ENCODE assay signal across 1 cellular context in the genomic region with DNA sequence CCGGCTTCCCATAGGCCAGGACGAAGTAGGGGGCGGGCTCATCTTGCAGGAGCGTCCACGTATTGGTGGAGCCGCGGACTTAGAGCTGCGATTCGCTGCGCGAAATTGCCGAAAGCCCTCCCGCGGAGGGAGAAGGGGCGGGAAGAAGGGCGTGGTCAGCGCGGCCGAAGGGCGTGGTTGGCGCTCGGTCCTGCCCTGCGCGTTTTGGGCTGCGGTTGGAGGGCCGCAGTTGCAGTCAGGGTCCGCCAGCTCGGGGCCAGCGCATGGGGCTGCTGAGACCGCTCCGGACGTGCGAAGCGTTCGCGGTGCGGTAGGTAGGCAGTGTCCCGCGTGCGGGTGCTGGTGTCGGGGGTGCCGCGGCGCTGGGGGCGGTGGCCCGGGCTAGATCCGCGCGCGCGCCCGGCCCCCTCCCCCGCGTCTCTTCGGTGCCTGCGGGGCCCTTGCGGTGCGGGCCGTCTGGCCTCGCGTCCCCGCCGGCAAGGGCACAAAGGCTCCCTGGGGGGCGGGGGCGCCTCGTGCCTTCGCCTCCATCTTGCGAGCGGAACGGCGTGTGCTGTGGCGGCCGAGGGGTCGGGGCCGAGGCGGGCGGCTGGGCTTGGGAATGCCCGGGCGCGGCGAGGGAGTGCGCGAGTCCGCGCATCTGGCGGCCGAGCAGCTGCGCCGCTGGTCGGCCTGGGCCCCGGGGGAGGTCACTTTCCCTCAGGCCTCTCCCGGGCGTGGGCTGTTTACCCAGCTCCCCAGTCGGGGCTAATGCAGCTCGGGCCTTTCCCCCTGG.
TF ChIP-seq lines count a peak whose summit lies in the region.

A gene with protein sequence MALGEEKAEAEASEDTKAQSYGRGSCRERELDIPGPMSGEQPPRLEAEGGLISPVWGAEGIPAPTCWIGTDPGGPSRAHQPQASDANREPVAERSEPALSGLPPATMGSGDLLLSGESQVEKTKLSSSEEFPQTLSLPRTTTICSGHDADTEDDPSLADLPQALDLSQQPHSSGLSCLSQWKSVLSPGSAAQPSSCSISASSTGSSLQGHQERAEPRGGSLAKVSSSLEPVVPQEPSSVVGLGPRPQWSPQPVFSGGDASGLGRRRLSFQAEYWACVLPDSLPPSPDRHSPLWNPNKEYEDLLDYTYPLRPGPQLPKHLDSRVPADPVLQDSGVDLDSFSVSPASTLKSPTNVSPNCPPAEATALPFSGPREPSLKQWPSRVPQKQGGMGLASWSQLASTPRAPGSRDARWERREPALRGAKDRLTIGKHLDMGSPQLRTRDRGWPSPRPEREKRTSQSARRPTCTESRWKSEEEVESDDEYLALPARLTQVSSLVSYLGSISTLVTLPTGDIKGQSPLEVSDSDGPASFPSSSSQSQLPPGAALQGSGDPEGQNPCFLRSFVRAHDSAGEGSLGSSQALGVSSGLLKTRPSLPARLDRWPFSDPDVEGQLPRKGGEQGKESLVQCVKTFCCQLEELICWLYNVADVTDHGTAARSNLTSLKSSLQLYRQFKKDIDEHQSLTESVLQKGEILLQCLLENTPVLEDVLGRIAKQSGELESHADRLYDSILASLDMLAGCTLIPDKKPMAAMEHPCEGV (plus strand): TSS at position 202 of the 775 bp plus-strand sequence. CDS start 13,029 bp downstream, outside the sequence.

TF ChIP-seq in K562, 482 proteins besides CTCF, POLR2A, EP300 and RAD21 (continued from another document and continues in another):
- TF ChIP-seq ZBTB7A (IDR thresholded peaks at IDR 0.05; ENCODE audit: borderline replicate concordance, control insufficient read depth, low read depth, low read length) (peak; percentile 33; the same call in 1 of the 2 replicates), ZBTB1 (CRISPR knock-in tag; IDR thresholded peaks at IDR 0.05; ENCODE audit: borderline replicate concordance, low read depth) (peak; percentile 93), ZNF174 (CRISPR knock-in tag; IDR thresholded peaks at IDR 0.05) (no peak), HNRNPL (IDR thresholded peaks at IDR 0.05; ENCODE audit: low read depth, low read length) (no peak; the same call in 1 of the 2 replicates), ZNF589 (CRISPR knock-in tag; IDR thresholded peaks at IDR 0.05; ENCODE audit: low read depth) (no peak; the same call in none of the 2 replicates), SAFB (IDR thresholded peaks at IDR 0.05; ENCODE audit: borderline replicate concordance, low read depth, low read length) (no peak; the same call in 1 of the 2 replicates), CBFA2T2 (conservative IDR thresholded peaks at IDR 0.05) (0 out of 2 replicates have a peak, but pooled peaks have one; percentile 86), NBN (IDR thresholded peaks at IDR 0.05; ENCODE audit: low read depth) (no peak), CSDE1 (IDR thresholded peaks at IDR 0.05) (no peak), ZNF583 (CRISPR knock-in tag; IDR thresholded peaks at IDR 0.05) (peak; percentile 75; the same call in 1 of the 2 replicates), CBFB (CRISPR knock-in tag; IDR thresholded peaks at IDR 0.05) (peak; percentile 84; the same call in 1 of the 2 replicates), ELF4 (CRISPR knock-in tag; IDR thresholded peaks at IDR 0.05) (no peak), ZNF143 (CRISPR knock-in tag; IDR thresholded peaks at IDR 0.05) (no peak), SIN3A (IDR thresholded peaks at IDR 0.05; ENCODE audit: borderline replicate concordance in 2 of 2, control insufficient read depth in 1 of 2, low read depth in 2 of 2, low read length in 2 of 2) (peak in 1 of 2 experiments; percentile 17; a peak in 2 of 4 replicates), TEAD2 (tag; IDR thresholded peaks at IDR 0.05) (no peak), PCBP2 (IDR thresholded peaks at IDR 0.05; ENCODE audit: low read depth, low read length, poor library complexity, severe bottlenecking) (no peak), PHF21A (IDR thresholded peaks at IDR 0.05; ENCODE audit: borderline replicate concordance, low read depth) (no peak), ZNF75A (CRISPR knock-in tag; IDR thresholded peaks at IDR 0.05) (no peak), BRCA1 (IDR thresholded peaks at IDR 0.05) (no peak), BRCA1 (CRISPR knock-in tag; IDR thresholded peaks at IDR 0.05) (peak; percentile 81; the same call in 1 of the 2 replicates), TCFL5 (CRISPR knock-in tag; conservative IDR thresholded peaks at IDR 0.05) (no peak)
- TF ChIP-seq, protein P1, sequence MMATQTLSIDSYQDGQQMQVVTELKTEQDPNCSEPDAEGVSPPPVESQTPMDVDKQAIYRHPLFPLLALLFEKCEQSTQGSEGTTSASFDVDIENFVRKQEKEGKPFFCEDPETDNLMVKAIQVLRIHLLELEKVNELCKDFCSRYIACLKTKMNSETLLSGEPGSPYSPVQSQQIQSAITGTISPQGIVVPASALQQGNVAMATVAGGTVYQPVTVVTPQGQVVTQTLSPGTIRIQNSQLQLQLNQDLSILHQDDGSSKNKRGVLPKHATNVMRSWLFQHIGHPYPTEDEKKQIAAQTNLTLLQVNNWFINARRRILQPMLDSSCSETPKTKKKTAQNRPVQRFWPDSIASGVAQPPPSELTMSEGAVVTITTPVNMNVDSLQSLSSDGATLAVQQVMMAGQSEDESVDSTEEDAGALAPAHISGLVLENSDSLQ (IDR thresholded peaks at IDR 0.05) = no peak; the same call in 1 of the 2 replicates
- TF ChIP-seq, protein P2, sequence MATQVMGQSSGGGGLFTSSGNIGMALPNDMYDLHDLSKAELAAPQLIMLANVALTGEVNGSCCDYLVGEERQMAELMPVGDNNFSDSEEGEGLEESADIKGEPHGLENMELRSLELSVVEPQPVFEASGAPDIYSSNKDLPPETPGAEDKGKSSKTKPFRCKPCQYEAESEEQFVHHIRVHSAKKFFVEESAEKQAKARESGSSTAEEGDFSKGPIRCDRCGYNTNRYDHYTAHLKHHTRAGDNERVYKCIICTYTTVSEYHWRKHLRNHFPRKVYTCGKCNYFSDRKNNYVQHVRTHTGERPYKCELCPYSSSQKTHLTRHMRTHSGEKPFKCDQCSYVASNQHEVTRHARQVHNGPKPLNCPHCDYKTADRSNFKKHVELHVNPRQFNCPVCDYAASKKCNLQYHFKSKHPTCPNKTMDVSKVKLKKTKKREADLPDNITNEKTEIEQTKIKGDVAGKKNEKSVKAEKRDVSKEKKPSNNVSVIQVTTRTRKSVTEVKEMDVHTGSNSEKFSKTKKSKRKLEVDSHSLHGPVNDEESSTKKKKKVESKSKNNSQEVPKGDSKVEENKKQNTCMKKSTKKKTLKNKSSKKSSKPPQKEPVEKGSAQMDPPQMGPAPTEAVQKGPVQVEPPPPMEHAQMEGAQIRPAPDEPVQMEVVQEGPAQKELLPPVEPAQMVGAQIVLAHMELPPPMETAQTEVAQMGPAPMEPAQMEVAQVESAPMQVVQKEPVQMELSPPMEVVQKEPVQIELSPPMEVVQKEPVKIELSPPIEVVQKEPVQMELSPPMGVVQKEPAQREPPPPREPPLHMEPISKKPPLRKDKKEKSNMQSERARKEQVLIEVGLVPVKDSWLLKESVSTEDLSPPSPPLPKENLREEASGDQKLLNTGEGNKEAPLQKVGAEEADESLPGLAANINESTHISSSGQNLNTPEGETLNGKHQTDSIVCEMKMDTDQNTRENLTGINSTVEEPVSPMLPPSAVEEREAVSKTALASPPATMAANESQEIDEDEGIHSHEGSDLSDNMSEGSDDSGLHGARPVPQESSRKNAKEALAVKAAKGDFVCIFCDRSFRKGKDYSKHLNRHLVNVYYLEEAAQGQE (CRISPR knock-in tag; IDR thresholded peaks at IDR 0.05; ENCODE audit: low read depth) = peak; percentile 70
- TF ChIP-seq, protein P3, sequence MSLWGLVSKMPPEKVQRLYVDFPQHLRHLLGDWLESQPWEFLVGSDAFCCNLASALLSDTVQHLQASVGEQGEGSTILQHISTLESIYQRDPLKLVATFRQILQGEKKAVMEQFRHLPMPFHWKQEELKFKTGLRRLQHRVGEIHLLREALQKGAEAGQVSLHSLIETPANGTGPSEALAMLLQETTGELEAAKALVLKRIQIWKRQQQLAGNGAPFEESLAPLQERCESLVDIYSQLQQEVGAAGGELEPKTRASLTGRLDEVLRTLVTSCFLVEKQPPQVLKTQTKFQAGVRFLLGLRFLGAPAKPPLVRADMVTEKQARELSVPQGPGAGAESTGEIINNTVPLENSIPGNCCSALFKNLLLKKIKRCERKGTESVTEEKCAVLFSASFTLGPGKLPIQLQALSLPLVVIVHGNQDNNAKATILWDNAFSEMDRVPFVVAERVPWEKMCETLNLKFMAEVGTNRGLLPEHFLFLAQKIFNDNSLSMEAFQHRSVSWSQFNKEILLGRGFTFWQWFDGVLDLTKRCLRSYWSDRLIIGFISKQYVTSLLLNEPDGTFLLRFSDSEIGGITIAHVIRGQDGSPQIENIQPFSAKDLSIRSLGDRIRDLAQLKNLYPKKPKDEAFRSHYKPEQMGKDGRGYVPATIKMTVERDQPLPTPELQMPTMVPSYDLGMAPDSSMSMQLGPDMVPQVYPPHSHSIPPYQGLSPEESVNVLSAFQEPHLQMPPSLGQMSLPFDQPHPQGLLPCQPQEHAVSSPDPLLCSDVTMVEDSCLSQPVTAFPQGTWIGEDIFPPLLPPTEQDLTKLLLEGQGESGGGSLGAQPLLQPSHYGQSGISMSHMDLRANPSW (CRISPR knock-in tag; IDR thresholded peaks at IDR 0.05) = no peak
- TF ChIP-seq, protein P4, sequence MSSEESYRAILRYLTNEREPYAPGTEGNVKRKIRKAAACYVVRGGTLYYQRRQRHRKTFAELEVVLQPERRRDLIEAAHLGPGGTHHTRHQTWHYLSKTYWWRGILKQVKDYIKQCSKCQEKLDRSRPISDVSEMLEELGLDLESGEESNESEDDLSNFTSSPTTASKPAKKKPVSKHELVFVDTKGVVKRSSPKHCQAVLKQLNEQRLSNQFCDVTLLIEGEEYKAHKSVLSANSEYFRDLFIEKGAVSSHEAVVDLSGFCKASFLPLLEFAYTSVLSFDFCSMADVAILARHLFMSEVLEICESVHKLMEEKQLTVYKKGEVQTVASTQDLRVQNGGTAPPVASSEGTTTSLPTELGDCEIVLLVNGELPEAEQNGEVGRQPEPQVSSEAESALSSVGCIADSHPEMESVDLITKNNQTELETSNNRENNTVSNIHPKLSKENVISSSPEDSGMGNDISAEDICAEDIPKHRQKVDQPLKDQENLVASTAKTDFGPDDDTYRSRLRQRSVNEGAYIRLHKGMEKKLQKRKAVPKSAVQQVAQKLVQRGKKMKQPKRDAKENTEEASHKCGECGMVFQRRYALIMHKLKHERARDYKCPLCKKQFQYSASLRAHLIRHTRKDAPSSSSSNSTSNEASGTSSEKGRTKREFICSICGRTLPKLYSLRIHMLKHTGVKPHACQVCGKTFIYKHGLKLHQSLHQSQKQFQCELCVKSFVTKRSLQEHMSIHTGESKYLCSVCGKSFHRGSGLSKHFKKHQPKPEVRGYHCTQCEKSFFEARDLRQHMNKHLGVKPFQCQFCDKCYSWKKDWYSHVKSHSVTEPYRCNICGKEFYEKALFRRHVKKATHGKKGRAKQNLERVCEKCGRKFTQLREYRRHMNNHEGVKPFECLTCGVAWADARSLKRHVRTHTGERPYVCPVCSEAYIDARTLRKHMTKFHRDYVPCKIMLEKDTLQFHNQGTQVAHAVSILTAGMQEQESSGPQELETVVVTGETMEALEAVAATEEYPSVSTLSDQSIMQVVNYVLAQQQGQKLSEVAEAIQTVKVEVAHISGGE (CRISPR knock-in tag; IDR thresholded peaks at IDR 0.05) = 0 out of 6 replicates have a peak, but pooled peaks of 1 of the 3 experiments have one; percentile 54
- TF ChIP-seq, protein P5, sequence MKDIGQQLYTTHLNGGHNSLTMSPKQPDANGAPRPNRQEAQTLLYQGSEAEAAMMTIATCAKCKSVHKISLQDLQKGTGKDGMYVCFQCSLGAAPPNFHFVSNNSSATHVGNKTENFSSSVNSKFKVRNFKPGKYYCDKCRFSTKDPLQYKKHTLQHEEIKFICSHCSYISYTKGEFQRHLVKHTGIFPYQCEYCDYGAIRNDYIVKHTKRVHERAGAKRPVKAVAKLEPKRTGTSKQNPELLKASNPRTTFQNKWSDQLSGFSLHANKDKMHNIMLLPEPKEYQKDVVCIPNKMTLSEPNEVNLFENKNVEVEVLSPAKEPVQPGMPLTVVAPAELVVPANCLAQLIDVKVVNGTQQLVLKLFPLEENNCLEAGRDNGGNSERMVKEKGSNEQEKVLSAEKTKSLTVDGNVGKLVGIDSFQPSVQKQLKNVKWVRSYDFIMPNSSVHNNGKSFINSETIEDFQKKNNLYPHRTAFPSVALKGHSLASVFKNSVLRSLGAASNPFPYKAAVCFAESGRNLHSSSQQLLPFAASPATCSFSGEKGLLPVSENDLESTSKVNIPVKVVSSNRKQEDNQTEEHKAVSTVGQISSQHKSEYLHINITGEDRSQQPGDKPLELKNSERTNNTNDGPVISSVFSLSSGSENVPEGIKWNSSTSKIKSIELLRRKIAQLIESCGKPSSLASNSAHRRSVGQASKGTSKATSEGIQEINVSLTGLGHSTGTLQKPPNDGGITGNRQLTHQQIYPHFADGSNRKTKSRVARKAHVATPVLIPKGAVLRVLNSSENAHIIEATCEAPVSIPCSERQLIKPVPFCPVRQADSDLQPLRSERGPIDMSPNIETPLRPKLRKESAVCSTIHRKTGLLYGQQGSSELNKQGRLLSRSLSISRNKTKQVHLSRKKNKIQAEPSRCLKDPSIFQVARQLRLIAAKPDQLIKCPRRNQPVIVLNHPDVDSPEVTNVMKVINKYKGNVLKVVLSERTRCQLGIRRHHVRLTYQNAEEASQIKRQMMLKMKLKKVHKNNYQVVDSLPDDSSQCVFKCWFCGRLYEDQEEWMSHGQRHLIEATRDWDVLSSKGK (CRISPR knock-in tag; IDR thresholded peaks at IDR 0.05) = no peak
- TF ChIP-seq, protein P6, sequence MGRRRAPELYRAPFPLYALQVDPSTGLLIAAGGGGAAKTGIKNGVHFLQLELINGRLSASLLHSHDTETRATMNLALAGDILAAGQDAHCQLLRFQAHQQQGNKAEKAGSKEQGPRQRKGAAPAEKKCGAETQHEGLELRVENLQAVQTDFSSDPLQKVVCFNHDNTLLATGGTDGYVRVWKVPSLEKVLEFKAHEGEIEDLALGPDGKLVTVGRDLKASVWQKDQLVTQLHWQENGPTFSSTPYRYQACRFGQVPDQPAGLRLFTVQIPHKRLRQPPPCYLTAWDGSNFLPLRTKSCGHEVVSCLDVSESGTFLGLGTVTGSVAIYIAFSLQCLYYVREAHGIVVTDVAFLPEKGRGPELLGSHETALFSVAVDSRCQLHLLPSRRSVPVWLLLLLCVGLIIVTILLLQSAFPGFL (CRISPR knock-in tag; IDR thresholded peaks at IDR 0.05) = no peak
- TF ChIP-seq, protein P7, sequence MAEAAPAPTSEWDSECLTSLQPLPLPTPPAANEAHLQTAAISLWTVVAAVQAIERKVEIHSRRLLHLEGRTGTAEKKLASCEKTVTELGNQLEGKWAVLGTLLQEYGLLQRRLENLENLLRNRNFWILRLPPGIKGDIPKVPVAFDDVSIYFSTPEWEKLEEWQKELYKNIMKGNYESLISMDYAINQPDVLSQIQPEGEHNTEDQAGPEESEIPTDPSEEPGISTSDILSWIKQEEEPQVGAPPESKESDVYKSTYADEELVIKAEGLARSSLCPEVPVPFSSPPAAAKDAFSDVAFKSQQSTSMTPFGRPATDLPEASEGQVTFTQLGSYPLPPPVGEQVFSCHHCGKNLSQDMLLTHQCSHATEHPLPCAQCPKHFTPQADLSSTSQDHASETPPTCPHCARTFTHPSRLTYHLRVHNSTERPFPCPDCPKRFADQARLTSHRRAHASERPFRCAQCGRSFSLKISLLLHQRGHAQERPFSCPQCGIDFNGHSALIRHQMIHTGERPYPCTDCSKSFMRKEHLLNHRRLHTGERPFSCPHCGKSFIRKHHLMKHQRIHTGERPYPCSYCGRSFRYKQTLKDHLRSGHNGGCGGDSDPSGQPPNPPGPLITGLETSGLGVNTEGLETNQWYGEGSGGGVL (CRISPR knock-in tag; IDR thresholded peaks at IDR 0.05) = no peak
- TF ChIP-seq, protein P8, sequence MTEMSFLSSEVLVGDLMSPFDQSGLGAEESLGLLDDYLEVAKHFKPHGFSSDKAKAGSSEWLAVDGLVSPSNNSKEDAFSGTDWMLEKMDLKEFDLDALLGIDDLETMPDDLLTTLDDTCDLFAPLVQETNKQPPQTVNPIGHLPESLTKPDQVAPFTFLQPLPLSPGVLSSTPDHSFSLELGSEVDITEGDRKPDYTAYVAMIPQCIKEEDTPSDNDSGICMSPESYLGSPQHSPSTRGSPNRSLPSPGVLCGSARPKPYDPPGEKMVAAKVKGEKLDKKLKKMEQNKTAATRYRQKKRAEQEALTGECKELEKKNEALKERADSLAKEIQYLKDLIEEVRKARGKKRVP (CRISPR knock-in tag; IDR thresholded peaks at IDR 0.05) = no peak
